In genomic region chr21:41521489-41522027, GRCh38 we compare ENCODE assay signal across 22 cellular contexts. TPM values are rescaled to one million over a fixed set of nuclear protein-coding genes. Genes with fewer than 3 reads are reported as not detected.
DNase-seq lines count a peak whose midpoint lies in the region; ATAC-seq and TF ChIP-seq lines count a peak whose summit lies in the region.
"Had no signal": no experiment of that assay in that cellular context is flagged by ENCODE, and none has a peak within 500 bp of the region (broad histone marks: within the 10 kb centered on the region; RNA-seq: fewer than 3 reads in every experiment).

No MANE protein-coding gene starts in this region.

- no peak overlapping the region for H3K9ac ChIP-seq in DND-41 (ENCODE audit: low read depth, low read length)

- CTCF ChIA-PET in HEK293T (lab: Yijun Ruan, JAX): no interaction called here

- no peaks in the 10 kb centered on the region for H3K9me3 Mint-ChIP-seq in natural killer cell treated with Interleukin-12 subunit alpha and Interleukin-12 subunit beta and Interleukin-15 and Interleukin-18, amount 100 ng/mL, for 72 hours

- peak overlapping the region; percentile 74 for H3K27ac Mint-ChIP-seq in T-helper 17 cell
- H3K27ac Mint-ChIP-seq in natural killer cell treated with Interleukin-12 subunit alpha and Interleukin-12 subunit beta and Interleukin-15 and Interleukin-18, amount 100 ng/mL, for 72 hours: no peak overlapping the region

- ATAC-seq in DND-41 (ENCODE audit: insufficient read depth, low read depth) (peak; percentile 39; the same call in 2 of the 3 replicates), T-helper 17 cell (peak; percentile 78), left lung (peak; percentile 64), Right ventricle myocardium superior (ENCODE audit: poor library complexity) (no peak), GM21390 (IDR thresholded peaks at IDR 0.05; ENCODE audit: unreplicated experiment) (no peak)
- no peak for ATAC-seq in natural killer cell treated with Interleukin-12 subunit alpha and Interleukin-12 subunit beta and Interleukin-15 and Interleukin-18, amount 100 ng/mL, for 72 hours
- ATAC-seq: A549 had no signal

- no peaks in the 10 kb centered on the region for H4K20me1 ChIP-seq in DND-41 (ENCODE audit: insufficient read depth, low read length)

- no peak overlapping the region for H2AFZ ChIP-seq in DND-41 (ENCODE audit: low read depth, low read length)

- TF ChIP-seq CTCF in 22Rv1 (IDR thresholded peaks at IDR 0.05) (no peak), DND-41 (IDR thresholded peaks at IDR 0.05; ENCODE audit: borderline replicate concordance, extremely low read depth, low read length, poor library complexity, severe bottlenecking) (no peak), left lung (IDR thresholded peaks at IDR 0.05) (no peak)

- no peak overlapping the region for H3K4me3 ChIP-seq in DND-41 (ENCODE audit: low read depth in 1 of 2, low read length in 2 of 2)
- H3K4me3 ChIP-seq in left lung: no peak overlapping the region
- H3K4me3 ChIP-seq: A549, MG63 had no signal

- H3K36me3 ChIP-seq in DND-41 (ENCODE audit: insufficient read depth, low read length) (no peaks in the 10 kb centered on the region), left lung (no peaks in the 10 kb centered on the region)
- H3K36me3 ChIP-seq: MG63 had no signal

- H3K27me3 ChIP-seq in DND-41 (ENCODE audit: insufficient read depth, low read length, poor library complexity): no peaks in the 10 kb centered on the region
- no peaks in the 10 kb centered on the region for H3K27me3 ChIP-seq in left lung
- H3K27me3 ChIP-seq: MG63 had no signal

- peaks cover 7% of the 10 kb centered on the region for H3K27me3 Mint-ChIP-seq in T-helper 17 cell
- peaks cover 9 to 10% of the 10 kb centered on the region in 2 donors for H3K27me3 Mint-ChIP-seq in natural killer cell treated with Interleukin-12 subunit alpha and Interleukin-12 subunit beta and Interleukin-15 and Interleukin-18, amount 100 ng/mL, for 72 hours

- no peak overlapping the region for H3K4me2 ChIP-seq in DND-41 (ENCODE audit: insufficient read depth, low read length)
- H3K4me2 ChIP-seq: A549 had no signal

- H3K27ac ChIP-seq in 22Rv1 (peak overlapping the region; percentile 77), DND-41 (ENCODE audit: low read length) (no peak overlapping the region), left lung (no peak overlapping the region)
- H3K27ac ChIP-seq: A549, HL-60, RWPE1 had no signal

- no peaks in the 10 kb centered on the region for H3K4me1 ChIP-seq in DND-41 (ENCODE audit: insufficient read depth, low read length)
- H3K4me1 ChIP-seq in left lung: no peaks in the 10 kb centered on the region
- H3K4me1 ChIP-seq: A549 had no signal

- H3K9me3 ChIP-seq in DND-41 (ENCODE audit: insufficient read depth, low read length, severe bottlenecking): no peaks in the 10 kb centered on the region
- H3K9me3 ChIP-seq in T-helper 17 cell (ENCODE audit: control insufficient read depth, low read length, poor library complexity, severe bottlenecking): no peaks in the 10 kb centered on the region
- H3K9me3 ChIP-seq in left lung: no peaks in the 10 kb centered on the region
- H3K9me3 ChIP-seq: A549, MG63 had no signal

- H3K4me3 Mint-ChIP-seq in T-helper 17 cell: peak overlapping the region; percentile 47
- no peak overlapping the region for H3K4me3 Mint-ChIP-seq in natural killer cell treated with Interleukin-12 subunit alpha and Interleukin-12 subunit beta and Interleukin-15 and Interleukin-18, amount 100 ng/mL, for 72 hours

- intact Hi-C loops in left lung (cut with DNase I) (no loop called here), Right ventricle myocardium superior (cut with DNase I) (no loop called here)

- DNase-seq in DND-41 (no peak), T-helper 17 cell (no peak), left lung (no peak), HEK293T (ENCODE audit: extremely low spot score) (no peak), Right ventricle myocardium superior (no peak)
- no peak for DNase-seq in natural killer cell treated with Interleukin-12 subunit alpha and Interleukin-12 subunit beta and Interleukin-15 and Interleukin-18, amount 100 ng/mL, for 72 hours (ENCODE audit: low spot score)
- DNase-seq: DMS79 treated with DMSO at 0.1 percent for 48 hours, IMR-90, Karpas-422, MG63, NCI-H1092, NCI-H1436 treated with DMSO at 0.1 percent for 48 hours, NCI-H2029, NCI-H510A treated with DMSO at 0.1 percent for 48 hours, NCI-H774, OCI-M1 had no signal

- POLR2A ChIA-PET in HEK293T (lab: Yijun Ruan, JAX): no interaction called here

- no peaks in the 10 kb centered on the region for H3K79me2 ChIP-seq in DND-41 (ENCODE audit: insufficient read depth, low read length)

- H3K4me1 Mint-ChIP-seq in T-helper 17 cell: peaks cover 20% of the 10 kb centered on the region
- H3K4me1 Mint-ChIP-seq in natural killer cell treated with Interleukin-12 subunit alpha and Interleukin-12 subunit beta and Interleukin-15 and Interleukin-18, amount 100 ng/mL, for 72 hours (ENCODE audit: low read depth in 2 of 2): no peaks in the 10 kb centered on the region

- H3K36me3 Mint-ChIP-seq in T-helper 17 cell (ENCODE audit: low read depth): no peaks in the 10 kb centered on the region
- H3K36me3 Mint-ChIP-seq in natural killer cell treated with Interleukin-12 subunit alpha and Interleukin-12 subunit beta and Interleukin-15 and Interleukin-18, amount 100 ng/mL, for 72 hours: no peaks in the 10 kb centered on the region

TF ChIP-seq in HEK293T, 16 proteins besides CTCF, POLR2A, EP300 and RAD21:
- TF ChIP-seq ELF4 (IDR thresholded peaks at IDR 0.05) (no peak), ZNF384 (IDR thresholded peaks at IDR 0.05) (no peak), SP1 (IDR thresholded peaks at IDR 0.05) (no peak), ARNT (IDR thresholded peaks at IDR 0.05) (no peak), HDGF (IDR thresholded peaks at IDR 0.05; ENCODE audit: borderline replicate concordance) (no peak), SUZ12 (IDR thresholded peaks at IDR 0.05) (no peak), LEF1 (IDR thresholded peaks at IDR 0.05; ENCODE audit: borderline replicate concordance) (no peak), PKNOX1 (IDR thresholded peaks at IDR 0.05) (no peak), L3MBTL2 (conservative IDR thresholded peaks at IDR 0.05) (no peak), NFRKB (IDR thresholded peaks at IDR 0.05) (no peak), FOXM1 (IDR thresholded peaks at IDR 0.05; ENCODE audit: borderline replicate concordance) (no peak), FOXK2 (IDR thresholded peaks at IDR 0.05) (no peak), BHLHE40 (IDR thresholded peaks at IDR 0.05; ENCODE audit: borderline replicate concordance) (no peak), CTBP1 (IDR thresholded peaks at IDR 0.05; ENCODE audit: borderline replicate concordance) (no peak), FOXA1 (IDR thresholded peaks at IDR 0.05) (no peak), TARDBP (IDR thresholded peaks at IDR 0.05) (no peak)

RNA-seq across cellular contexts. Expression of gene TMPRSS2, which starts 13.6 kb away (rescaled TPM):
- not detected for total RNA-seq in T-helper 17 cell
- 100 to 1,000 TPM in 1 of 2 donors, 10 to 100 TPM in 1; 56.8 to 137 TPM for total RNA-seq in left lung
- total RNA-seq in Right ventricle myocardium superior: not detected
- total RNA-seq in natural killer cell treated with Interleukin-12 subunit alpha and Interleukin-12 subunit beta and Interleukin-15 and Interleukin-18, amount 100 ng/mL, for 72 hours: not detected
- total RNA-seq: G401, IMR-90 had no signal

Comparison
In these comparisons a context has a peak if more than half of its experiments do, and no peak if none do; other contexts are left out.
1. ATAC-seq: peak in DND-41 (single experiment), T-helper 17 cell (single experiment) and left lung (single experiment); none in Right ventricle myocardium superior (single experiment), GM21390 (single experiment) and natural killer cell treated with Interleukin-12 subunit alpha and Interleukin-12 subunit beta and Interleukin-15 and Interleukin-18, amount 100 ng/mL, for 72 hours (0 of 2).
2. RNA of gene TMPRSS2, which starts 13.6 kb away (total RNA-seq): 56.8 to 137 TPM in left lung; not detected in Right ventricle myocardium superior (single experiment), not detected in T-helper 17 cell and not detected in natural killer cell treated with Interleukin-12 subunit alpha and Interleukin-12 subunit beta and Interleukin-15 and Interleukin-18, amount 100 ng/mL, for 72 hours; every median in the first group is over 10 times any median in the second.